ENCODE assay signal across 20 cellular contexts in the genomic region with DNA sequence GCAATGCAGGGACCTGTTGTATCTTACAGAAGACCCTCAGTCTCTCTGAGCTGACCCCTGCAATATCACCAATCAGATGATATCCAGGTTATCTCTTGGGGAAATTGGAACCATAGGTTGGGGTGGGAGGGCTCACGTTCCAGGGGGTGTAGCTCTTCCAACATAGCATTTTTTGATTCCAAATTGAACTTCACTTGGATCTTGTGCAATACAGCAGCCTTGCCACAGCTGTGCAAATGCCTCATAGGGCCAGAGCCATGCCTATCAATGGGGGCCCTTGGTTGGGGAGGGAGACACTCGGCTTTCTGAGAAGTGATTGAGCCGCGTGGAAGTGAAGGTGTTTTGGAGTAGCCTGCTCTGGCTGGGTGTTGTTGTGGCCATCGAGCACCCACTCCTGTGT.
"Had no signal": no experiment of that assay in that cellular context is flagged by ENCODE, and none has a peak within 500 bp of the region (broad histone marks: within the 10 kb centered on the region; RNA-seq: fewer than 3 reads in every experiment).

No MANE protein-coding gene starts in this region.

- H3K4me3 Mint-ChIP-seq: naive thymus-derived CD4-positive, alpha-beta T cell; nephron progenitor cell; stimulated activated effector memory CD8-positive, alpha-beta T cell treated with anti-CD3 and anti-CD28 coated beads, Interleukin-12 subunit alpha, Interleukin-12 subunit beta, amount 100 ng/mL, for 72 hours had no signal

- ATAC-seq: esophagus mucosa; heart left ventricle; left colon; left ventricle myocardium superior; naive thymus-derived CD4-positive, alpha-beta T cell; stimulated activated effector memory CD8-positive, alpha-beta T cell treated with anti-CD3 and anti-CD28 coated beads, Interleukin-12 subunit alpha, Interleukin-12 subunit beta, amount 100 ng/mL, for 72 hours; stimulated activated naive CD8-positive, alpha-beta T cell treated with anti-CD3 and anti-CD28 coated beads, Interleukin-15, Interleukin-2, amounts not matched to agents 100 U/mL and 50 U/mL, for 24 hours; upper lobe of right lung had no signal

- H3K27ac Mint-ChIP-seq: naive thymus-derived CD4-positive, alpha-beta T cell; nephron progenitor cell; stimulated activated effector memory CD8-positive, alpha-beta T cell treated with anti-CD3 and anti-CD28 coated beads, Interleukin-12 subunit alpha, Interleukin-12 subunit beta, amount 100 ng/mL, for 72 hours had no signal

- H3K4me1 ChIP-seq: heart left ventricle, tibial artery, upper lobe of right lung had no signal

- H3K36me3 ChIP-seq: heart left ventricle, neutrophil, tibial artery, upper lobe of right lung, vagina had no signal

- H3K4me1 Mint-ChIP-seq: naive thymus-derived CD4-positive, alpha-beta T cell; nephron progenitor cell; stimulated activated effector memory CD8-positive, alpha-beta T cell treated with anti-CD3 and anti-CD28 coated beads, Interleukin-12 subunit alpha, Interleukin-12 subunit beta, amount 100 ng/mL, for 72 hours had no signal

- H3K36me3 Mint-ChIP-seq: stimulated activated effector memory CD8-positive, alpha-beta T cell treated with anti-CD3 and anti-CD28 coated beads, Interleukin-12 subunit alpha, Interleukin-12 subunit beta, amount 100 ng/mL, for 72 hours had no signal

- H3K27me3 ChIP-seq: neutrophil, tibial artery, upper lobe of right lung, vagina had no signal

- DNase-seq: effector CD8-positive, alpha-beta T cell; heart left ventricle; hippocampal formation; left colon; left ventricle myocardium superior; mesenchymal stem cell; naive thymus-derived CD4-positive, alpha-beta T cell; nephron progenitor cell; posterior cingulate gyrus; stimulated activated CD4-positive, alpha-beta T cell treated with anti-CD3 and anti-CD28 coated beads, Interleukin-4, amount 100 ng/mL, for 1 hour; stimulated activated CD8-positive, alpha-beta memory T cell treated with anti-CD3 and anti-CD28 coated beads, Interleukin-4, amount 100 ng/mL, for 48 hours; stimulated activated naive CD8-positive, alpha-beta T cell treated with anti-CD3 and anti-CD28 coated beads, Interleukin-15, Interleukin-2, amounts not matched to agents 100 U/mL and 50 U/mL, for 24 hours; upper lobe of right lung had no signal

- H3K4me3 ChIP-seq: coronary artery, heart left ventricle, lung, tibial artery, upper lobe of right lung, vagina had no signal

- H3K9me3 Mint-ChIP-seq: stimulated activated effector memory CD8-positive, alpha-beta T cell treated with anti-CD3 and anti-CD28 coated beads, Interleukin-12 subunit alpha, Interleukin-12 subunit beta, amount 100 ng/mL, for 72 hours had no signal

- H3K9me3 ChIP-seq: heart left ventricle, neutrophil, tibial artery, upper lobe of right lung, vagina had no signal
